26 cellular contexts compared by ENCODE assay signal in the genomic region with DNA sequence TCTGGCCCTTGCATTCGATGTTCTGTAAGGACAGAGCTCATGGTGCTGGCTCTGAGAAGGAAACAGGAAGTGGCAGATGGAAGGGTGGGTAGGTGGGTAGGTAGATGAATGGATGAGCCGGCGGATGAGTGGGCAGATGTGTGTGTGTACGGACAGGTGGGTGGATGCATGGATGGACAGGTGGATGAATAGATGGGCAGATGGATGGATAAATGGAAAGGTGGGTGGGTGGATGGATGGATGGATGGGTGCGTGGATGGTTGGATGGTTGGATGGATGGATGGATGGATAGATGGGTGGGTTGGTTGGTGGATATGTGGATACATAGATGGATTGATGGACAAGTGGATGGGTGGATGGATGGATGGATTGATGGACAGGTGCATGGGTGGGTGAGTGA. TPM values are rescaled to one million over a fixed set of nuclear protein-coding genes. Genes with fewer than 3 reads are reported as not detected.
"Had no signal": no experiment of that assay in that cellular context is flagged by ENCODE, and none has a peak within 500 bp of the region (broad histone marks: within the 10 kb centered on the region; RNA-seq: fewer than 3 reads in every experiment).

No MANE protein-coding gene starts in this region.

- ATAC-seq: activated CD4-positive, alpha-beta T cell treated with anti-CD3 and anti-CD28 coated beads for 36 hours; activated CD8-positive, alpha-beta memory T cell treated with anti-CD3 and anti-CD28 coated beads, Interleukin-2, amount 10 ng/mL, durations not matched to agents 7 days and 5 days; activated CD8-positive, alpha-beta T cell treated with anti-CD3 and anti-CD28 coated beads, Interleukin-2, amount 10 ng/mL, durations not matched to agents 7 days and 5 days; foreskin keratinocyte; heart right ventricle; pancreas; sciatic nerve; stimulated activated effector memory CD8-positive, alpha-beta T cell treated with anti-CD3 and anti-CD28 coated beads, Interleukin-12 subunit alpha, Interleukin-12 subunit beta, amount 100 ng/mL, for 72 hours; stimulated activated naive CD8-positive, alpha-beta T cell treated with anti-CD3 and anti-CD28 coated beads, Interleukin-15, amount 100 ng/mL, for 72 hours had no signal

- H3K36me3 ChIP-seq: esophagus muscularis mucosa, heart right ventricle, pancreas, prostate gland, upper lobe of left lung had no signal

- H3K9me3 Mint-ChIP-seq: activated T-helper 2 cell treated with anti-CD3 and anti-CD28 coated beads, Interferon-gamma antibody, Interleukin-2, Interleukin-4, amounts not matched to agents 10 μg/mL and 5 μg/mL and 100 μg/mL, durations not matched to agents 14 hours and 24 hours and 36 hours; central memory CD8-positive, alpha-beta T cell; dendritic cell treated with granulocyte-macrophage colony-stimulating factor and Interleukin-4, amounts not matched to agents 40 ng/mL and 50 ng/mL, for 4 days; endodermal cell; mesothelial cell of epicardium; stimulated activated effector memory CD8-positive, alpha-beta T cell treated with anti-CD3 and anti-CD28 coated beads, Interleukin-12 subunit alpha, Interleukin-12 subunit beta, amount 100 ng/mL, for 72 hours had no signal

- DNase-seq: activated CD4-positive, alpha-beta T cell treated with anti-CD3 and anti-CD28 coated beads for 36 hours; activated CD4-positive, CD25-positive, alpha-beta regulatory T cell; activated CD8-positive, alpha-beta memory T cell treated with anti-CD3 and anti-CD28 coated beads, Interleukin-2, amount 10 ng/mL, durations not matched to agents 7 days and 5 days; activated CD8-positive, alpha-beta T cell treated with anti-CD3 and anti-CD28 coated beads, Interleukin-2, amount 10 ng/mL, durations not matched to agents 7 days and 5 days; activated T-cell treated with anti-CD3 and anti-CD28 coated beads, Interleukin-2, amount 50 U/mL, for 48 hours; endodermal cell; foreskin keratinocyte; heart right ventricle; naive B cell; nucleus accumbens; pancreas; retina; stimulated activated CD4-positive, alpha-beta T cell treated with anti-CD3 and anti-CD28 coated beads, Interleukin-4, amount 100 ng/mL, for 24 hours; stimulated activated naive CD8-positive, alpha-beta T cell treated with anti-CD3 and anti-CD28 coated beads, Interleukin-15, amount 100 ng/mL, for 72 hours; substantia nigra; upper lobe of left lung had no signal

- H3K27ac Mint-ChIP-seq: activated CD4-positive, alpha-beta T cell treated with anti-CD3 and anti-CD28 coated beads for 36 hours; activated CD8-positive, alpha-beta memory T cell treated with anti-CD3 and anti-CD28 coated beads, Interleukin-2, amount 10 ng/mL, durations not matched to agents 7 days and 5 days; activated CD8-positive, alpha-beta T cell treated with anti-CD3 and anti-CD28 coated beads, Interleukin-2, amount 10 ng/mL, durations not matched to agents 7 days and 5 days; activated T-helper 2 cell treated with anti-CD3 and anti-CD28 coated beads, Interferon-gamma antibody, Interleukin-2, Interleukin-4, amounts not matched to agents 10 μg/mL and 5 μg/mL and 100 μg/mL, durations not matched to agents 14 hours and 24 hours and 36 hours; dendritic cell treated with granulocyte-macrophage colony-stimulating factor and Interleukin-4, amounts not matched to agents 40 ng/mL and 50 ng/mL, for 4 days; endodermal cell; mesothelial cell of epicardium; stimulated activated effector memory CD8-positive, alpha-beta T cell treated with anti-CD3 and anti-CD28 coated beads, Interleukin-12 subunit alpha, Interleukin-12 subunit beta, amount 100 ng/mL, for 72 hours had no signal

- H3K27ac ChIP-seq: esophagus muscularis mucosa, foreskin keratinocyte, heart right ventricle, pancreas, prostate gland, skin epidermis, upper lobe of left lung had no signal

- H3K27me3 Mint-ChIP-seq: activated CD4-positive, alpha-beta T cell treated with anti-CD3 and anti-CD28 coated beads for 36 hours; activated CD8-positive, alpha-beta memory T cell treated with anti-CD3 and anti-CD28 coated beads, Interleukin-2, amount 10 ng/mL, durations not matched to agents 7 days and 5 days; central memory CD8-positive, alpha-beta T cell; stimulated activated naive CD8-positive, alpha-beta T cell treated with anti-CD3 and anti-CD28 coated beads, Interleukin-15, amount 100 ng/mL, for 72 hours had no signal

- H3K4me3 ChIP-seq: esophagus muscularis mucosa, heart right ventricle, pancreas, prostate gland, skin epidermis, upper lobe of left lung had no signal

- H3K27me3 ChIP-seq: foreskin keratinocyte, pancreas, upper lobe of left lung had no signal

- FAIRE-seq: bronchial epithelial cell, pancreas had no signal

- H3K36me3 Mint-ChIP-seq: activated CD8-positive, alpha-beta memory T cell treated with anti-CD3 and anti-CD28 coated beads, Interleukin-2, amount 10 ng/mL, durations not matched to agents 7 days and 5 days; mesothelial cell of epicardium; naive B cell; stimulated activated effector memory CD8-positive, alpha-beta T cell treated with anti-CD3 and anti-CD28 coated beads, Interleukin-12 subunit alpha, Interleukin-12 subunit beta, amount 100 ng/mL, for 72 hours had no signal

- H3K4me3 Mint-ChIP-seq: activated CD4-positive, alpha-beta T cell treated with anti-CD3 and anti-CD28 coated beads for 36 hours; activated CD8-positive, alpha-beta memory T cell treated with anti-CD3 and anti-CD28 coated beads, Interleukin-2, amount 10 ng/mL, durations not matched to agents 7 days and 5 days; activated CD8-positive, alpha-beta T cell treated with anti-CD3 and anti-CD28 coated beads, Interleukin-2, amount 10 ng/mL, durations not matched to agents 7 days and 5 days; dendritic cell treated with granulocyte-macrophage colony-stimulating factor and Interleukin-4, amounts not matched to agents 40 ng/mL and 50 ng/mL, for 4 days; endodermal cell; stimulated activated effector memory CD8-positive, alpha-beta T cell treated with anti-CD3 and anti-CD28 coated beads, Interleukin-12 subunit alpha, Interleukin-12 subunit beta, amount 100 ng/mL, for 72 hours had no signal

- H3K9me3 ChIP-seq: esophagus muscularis mucosa, heart right ventricle, pancreas, prostate gland, upper lobe of left lung had no signal

RNA-seq across cellular contexts. Expression of gene TDRD9, which starts 53.2 kb away (rescaled TPM):
- total RNA-seq: activated T-helper 2 cell treated with anti-CD3 and anti-CD28 coated beads, Interferon-gamma antibody, Interleukin-2, Interleukin-4, amounts not matched to agents 10 μg/mL and 5 μg/mL and 100 μg/mL, durations not matched to agents 14 hours and 24 hours and 36 hours; endodermal cell; mesothelial cell of epicardium had no signal
